ENCODE assay signal across 9 cellular contexts in genomic region chr7:150403376-150404171, GRCh38. TPM values are rescaled to one million over a fixed set of nuclear protein-coding genes. Genes with fewer than 3 reads are reported as not detected.
DNase-seq lines count a peak whose midpoint lies in the region; ATAC-seq, FAIRE-seq and TF ChIP-seq lines count a peak whose summit lies in the region.
"Had no signal": no experiment of that assay in that cellular context is flagged by ENCODE, and none has a peak within 500 bp of the region (broad histone marks: within the 10 kb centered on the region; RNA-seq: fewer than 3 reads in every experiment).

No MANE protein-coding gene starts in this region.

- intact Hi-C loops in activated CD4-positive, alpha-beta T cell treated with anti-CD3 and anti-CD28 coated beads, Interleukin-2, amount 10 ng/mL, durations not matched to agents 24 days and 14 days (cut with micrococcal nuclease) = no loop called here
- intact Hi-C loops in HepG2 (cut with micrococcal nuclease; ENCODE audit: unreplicated experiment) = loop anchor here (2.0 kb wide), 1 partner anchor 15 kb away; no protein-coding TSS in a partner anchor
- intact Hi-C loops in stomach (cut with DNase I; ENCODE audit: low total_unique reads) = no loop called here

- H2AFZ ChIP-seq in HepG2 (ENCODE audit: low read length) = no peak overlapping the region

- H3K9me3 ChIP-seq in HepG2 (ENCODE audit: low read length) = no peaks in the 10 kb centered on the region
- H3K9me3 ChIP-seq in stomach = no peaks in the 10 kb centered on the region

- TF ChIP-seq EP300 in HepG2 (IDR thresholded peaks at IDR 0.05; ENCODE audit: low read depth in 2 of 2, low read length in 2 of 2) (no peak), HepG2 (CRISPR knock-in tag; IDR thresholded peaks at IDR 0.05; ENCODE audit: borderline replicate concordance) (no peak), stomach (IDR thresholded peaks at IDR 0.05) (no peak)

- in situ Hi-C loops in HepG2 (cut with HindIII; ENCODE audit: extremely low pct_ligation_motif_present, low pct_unique_long_range_greater_than_20kb) = loop anchor here (5.0 kb wide), 1 partner anchor 61 kb away; the partner anchor contains the start of gene RARRES2

- no peaks in the 10 kb centered on the region for H3K27me3 Mint-ChIP-seq in activated CD4-positive, alpha-beta T cell treated with anti-CD3 and anti-CD28 coated beads, Interleukin-2, amount 10 ng/mL, durations not matched to agents 24 days and 14 days
- no peaks in the 10 kb centered on the region for H3K27me3 Mint-ChIP-seq in activated T-helper 17 cell treated with anti-CD3 and anti-CD28 coated beads, Interleukin-2, amount 50 U/mL, for 72 hours

- no peak for FAIRE-seq in HepG2 (lab: Jason Lieb, UNC)

- BruUV-seq in HepG2 (replicated peaks; lab: Mats Ljungman, UMichigan) = no TSS peak

- H3K4me3 ChIP-seq in HepG2 (replicated peaks in 1 of 3; ENCODE audit: insufficient read depth in 1 of 3, low read depth in 2 of 3, low read length in 3 of 3) (peak overlapping the region in 2 of 3 experiments; percentile 75 to 79; a peak in 2 of 6 replicates), stomach (peak overlapping the region in 1 of 4 donors; percentile 78)

- H3K27ac ChIP-seq in HepG2 (ENCODE audit: extremely low read length, insufficient read depth, low read length) (no peak overlapping the region), stomach (peak overlapping the region; percentile 19 to 99 (median 93))

- no peaks in the 10 kb centered on the region for H3K9me3 Mint-ChIP-seq in activated CD4-positive, alpha-beta T cell treated with anti-CD3 and anti-CD28 coated beads, Interleukin-2, amount 10 ng/mL, durations not matched to agents 24 days and 14 days
- no peaks in the 10 kb centered on the region for H3K9me3 Mint-ChIP-seq in activated T-helper 17 cell treated with anti-CD3 and anti-CD28 coated beads, Interleukin-2, amount 50 U/mL, for 72 hours

- POLR2A ChIA-PET in HepG2 (lab: Yijun Ruan, JAX) = interaction anchor here (0.8 to 8.8 kb wide), 13 partner anchors 11 to 81 kb away, joined by 3 to 181 read pairs (median 5); partner anchors contain the start of genes ACTR3C, LRRC61 and REPIN1

- TF ChIP-seq CTCF in HepG2 (CRISPR knock-in tag; IDR thresholded peaks at IDR 0.05) = no peak
- TF ChIP-seq CTCF in stomach (IDR thresholded peaks at IDR 0.05) = no peak

- H3K79me2 ChIP-seq in HepG2 (ENCODE audit: insufficient read depth, low read length) = no peaks in the 10 kb centered on the region

- TF ChIP-seq POLR2A in HepG2 (IDR thresholded peaks at IDR 0.05; ENCODE audit: insufficient read depth in 1 of 2, low read depth in 2 of 2, low read length in 2 of 2) (no peak; a peak in 1 of 4 replicates), stomach (IDR thresholded peaks at IDR 0.05) (no peak)

- peaks cover 6% of the 10 kb centered on the region for H3K36me3 Mint-ChIP-seq in activated CD4-positive, alpha-beta T cell treated with anti-CD3 and anti-CD28 coated beads, Interleukin-2, amount 10 ng/mL, durations not matched to agents 24 days and 14 days (ENCODE audit: low read depth)
- peaks cover 5% of the 10 kb centered on the region for H3K36me3 Mint-ChIP-seq in activated T-helper 17 cell treated with anti-CD3 and anti-CD28 coated beads, Interleukin-2, amount 50 U/mL, for 72 hours (ENCODE audit: low read depth)

- H3K4me1 ChIP-seq in HepG2 (ENCODE audit: insufficient read depth, low read length) = peaks cover 70% of the 10 kb centered on the region
- H3K4me1 ChIP-seq in stomach = peaks cover 42 to 66% (median 52%) of the 10 kb centered on the region in 4 donors

- H3K9ac ChIP-seq in HepG2 (ENCODE audit: insufficient read depth, low read depth, low read length) = peak overlapping the region; percentile 83

- WGBS in HepG2 (ENCODE audit: low lambda C conversion rate) = 83% methylated on average over 13 of the region's 13 CpGs
- 83 to 90% (median 85%) methylated on average over 10 to 13 of the region's 13 CpGs for WGBS in stomach, 5 donors

- CTCF ChIA-PET in HepG2 (lab: Yijun Ruan, JAX; ENCODE audit: low intra/inter-chr PET ratio, low total read pairs) = no interaction called here

- peaks cover 31% of the 10 kb centered on the region for H3K4me1 Mint-ChIP-seq in activated CD4-positive, alpha-beta T cell treated with anti-CD3 and anti-CD28 coated beads, Interleukin-2, amount 10 ng/mL, durations not matched to agents 24 days and 14 days
- peaks cover 26% of the 10 kb centered on the region for H3K4me1 Mint-ChIP-seq in activated T-helper 17 cell treated with anti-CD3 and anti-CD28 coated beads, Interleukin-2, amount 50 U/mL, for 72 hours

- no peak for TF ChIP-seq RAD21 in HepG2 (CRISPR knock-in tag; IDR thresholded peaks at IDR 0.05)

- no peak for ATAC-seq in activated T-helper 17 cell treated with anti-CD3 and anti-CD28 coated beads, Interleukin-2, amount 50 U/mL, for 72 hours (replicated peaks)
- no peak for ATAC-seq in HepG2
- no peak for ATAC-seq in HG02759 (IDR thresholded peaks at IDR 0.05; ENCODE audit: unreplicated experiment)
- no peak for ATAC-seq in GM21576 (IDR thresholded peaks at IDR 0.05; ENCODE audit: unreplicated experiment)

- H3K4me2 ChIP-seq in HepG2 (ENCODE audit: low read depth, low read length) = peak overlapping the region; percentile 94

- H3K36me3 ChIP-seq in HepG2 (replicated peaks in 1 of 2; ENCODE audit: control insufficient read depth in 1 of 2, insufficient read depth in 2 of 2, low read length in 2 of 2) = peaks cover 0 to 1% of the 10 kb centered on the region in 2 experiments; a peak in 1 of 5 replicates
- peaks cover 0 to 18% (median 14%) of the 10 kb centered on the region in 4 donors for H3K36me3 ChIP-seq in stomach

- H4K20me1 ChIP-seq in HepG2 (ENCODE audit: insufficient read depth, low read length) = no peaks in the 10 kb centered on the region

- peak overlapping the region; percentile 87 for H3K4me3 Mint-ChIP-seq in activated CD4-positive, alpha-beta T cell treated with anti-CD3 and anti-CD28 coated beads, Interleukin-2, amount 10 ng/mL, durations not matched to agents 24 days and 14 days
- peak overlapping the region; percentile 97 for H3K4me3 Mint-ChIP-seq in activated T-helper 17 cell treated with anti-CD3 and anti-CD28 coated beads, Interleukin-2, amount 50 U/mL, for 72 hours

- DNase-seq in activated CD4-positive, alpha-beta T cell treated with anti-CD3 and anti-CD28 coated beads, Interleukin-2, amount 10 ng/mL, durations not matched to agents 24 days and 14 days = no peak
- DNase-seq in activated CD4-positive, alpha-beta T cell treated with anti-CD3 and anti-CD28 coated beads, Interleukin-2, amount 50 U/mL, for 4 hours = no peak
- DNase-seq in HepG2 (ENCODE audit: low spot score) (no peak), stomach (no peak), NAMALWA (ENCODE audit: low spot score) (no peak)
- DNase-seq: NCI-H1048 had no signal

- H3K27me3 ChIP-seq in HepG2 (ENCODE audit: control insufficient read depth in 1 of 2, insufficient read depth in 2 of 2, low read length in 2 of 2) (no peaks in the 10 kb centered on the region), stomach (no peaks in the 10 kb centered on the region)

- peak overlapping the region; percentile 82 for H3K27ac Mint-ChIP-seq in activated CD4-positive, alpha-beta T cell treated with anti-CD3 and anti-CD28 coated beads, Interleukin-2, amount 10 ng/mL, durations not matched to agents 24 days and 14 days
- H3K27ac Mint-ChIP-seq in activated T-helper 17 cell treated with anti-CD3 and anti-CD28 coated beads, Interleukin-2, amount 50 U/mL, for 72 hours = peak overlapping the region; percentile 91

RNA-seq across cellular contexts. Expression of gene ZNF775, which starts 24.4 kb away (rescaled TPM):
- 4.2 and 5.5 TPM in 2 replicates for total RNA-seq in activated CD4-positive, alpha-beta T cell treated with anti-CD3 and anti-CD28 coated beads, Interleukin-2, amount 10 ng/mL, durations not matched to agents 24 days and 14 days
- 1 to 10 TPM; 2.5 to 3.2 TPM for total RNA-seq in activated T-helper 17 cell treated with anti-CD3 and anti-CD28 coated beads, Interleukin-2, amount 50 U/mL, for 72 hours
- 3.1 and 4.5 TPM in 2 replicates for total RNA-seq in HepG2 (2016; rRNA removed; fragmentation: Illumina TruSeq; extraction: Trizol)
- total RNA-seq in HepG2 (2016; cell fraction: cytosol; rRNA removed; fragmentation: Illumina TruSeq; extraction: Trizol; ENCODE audit: low read depth) = 0.71 TPM in 2 replicates
- 3.6 and 3.8 TPM in 2 replicates for total RNA-seq in HepG2 (2016; cell fraction: insoluble cytoplasmic fraction; rRNA removed; fragmentation: Illumina TruSeq; extraction: Trizol)
- total RNA-seq in HepG2 (2016; cell fraction: membrane; rRNA removed; fragmentation: Illumina TruSeq; extraction: Trizol) = 1.9 and 2.5 TPM in 2 replicates
- total RNA-seq in HepG2 (2016; cell fraction: nucleus; rRNA removed; fragmentation: Illumina TruSeq; extraction: Trizol) = 1.8 and 3.2 TPM in 2 replicates
- 3.2 and 3.8 TPM in 2 replicates for polyA plus RNA-seq in HepG2 (2011; rRNA removed)
- polyA plus RNA-seq in HepG2 (2011; cell fraction: cytosol; rRNA removed) = 2.6 and 4.5 TPM in 2 replicates
- polyA plus RNA-seq in HepG2 (2011; cell fraction: nucleus; rRNA removed) = 5.8 and 5.9 TPM in 2 replicates
- 2.1 and 3.1 TPM in 2 replicates for polyA plus RNA-seq in HepG2 (2012)
- 0.67 and 0.68 TPM in 2 replicates for polyA plus RNA-seq in HepG2 (2016; cell fraction: cytosol; fragmentation: Illumina TruSeq; extraction: Trizol; ENCODE audit: low read depth)
- polyA plus RNA-seq in HepG2 (2016; cell fraction: insoluble cytoplasmic fraction; fragmentation: Illumina TruSeq; extraction: Trizol; ENCODE audit: low read depth) = 3.7 and 4.2 TPM in 2 replicates
- polyA plus RNA-seq in HepG2 (2016; cell fraction: membrane; fragmentation: Illumina TruSeq; extraction: Trizol; ENCODE audit: low read depth) = 1.2 and 1.8 TPM in 2 replicates
- 5.2 and 9.1 TPM in 2 replicates for polyA plus RNA-seq in HepG2 (2016; cell fraction: nucleus; fragmentation: Illumina TruSeq; extraction: Trizol; ENCODE audit: insufficient read depth, low read depth)
- 0.37 and 3.7 TPM in 2 replicates for polyA minus RNA-seq in HepG2 (2011; rRNA and poly(A)+ RNA removed; ENCODE audit: low replicate concordance)
- polyA minus RNA-seq in HepG2 (2011; cell fraction: cytosol; rRNA and poly(A)+ RNA removed) = 2.5 and 3.9 TPM in 2 replicates
- 1.8 and 2.4 TPM in 2 replicates for polyA minus RNA-seq in HepG2 (2011; cell fraction: nucleus; rRNA and poly(A)+ RNA removed)
- 10 to 100 TPM in 2 of 5 donors, 1 to 10 TPM in 1, not detected in 2; 2.0 to 17.0 (median 14.8) TPM for total RNA-seq in stomach
- polyA plus RNA-seq in stomach = 1 to 10 TPM; 1.8 to 2.6 (median 2.4) TPM

RNA-seq across cellular contexts. Expression of gene REPIN1, which starts 35.0 kb away (rescaled TPM):
- total RNA-seq in activated CD4-positive, alpha-beta T cell treated with anti-CD3 and anti-CD28 coated beads, Interleukin-2, amount 10 ng/mL, durations not matched to agents 24 days and 14 days = 73.6 and 79.7 TPM in 2 replicates
- total RNA-seq in activated T-helper 17 cell treated with anti-CD3 and anti-CD28 coated beads, Interleukin-2, amount 50 U/mL, for 72 hours = 10 to 100 TPM; 68.1 to 79.6 TPM
- total RNA-seq in HepG2 (2016; rRNA removed; fragmentation: Illumina TruSeq; extraction: Trizol) (86.4 and 108 TPM in 2 replicates), stomach (100 to 1,000 TPM in 3 of 5 donors, 10 to 100 TPM in 2; 44.2 to 298 (median 104) TPM)
- 34.3 and 36.1 TPM in 2 replicates for total RNA-seq in HepG2 (2016; cell fraction: cytosol; rRNA removed; fragmentation: Illumina TruSeq; extraction: Trizol; ENCODE audit: low read depth)
- 77.5 and 106 TPM in 2 replicates for total RNA-seq in HepG2 (2016; cell fraction: insoluble cytoplasmic fraction; rRNA removed; fragmentation: Illumina TruSeq; extraction: Trizol)
- total RNA-seq in HepG2 (2016; cell fraction: membrane; rRNA removed; fragmentation: Illumina TruSeq; extraction: Trizol) = 112 and 119 TPM in 2 replicates
- 81.1 and 91.5 TPM in 2 replicates for total RNA-seq in HepG2 (2016; cell fraction: nucleus; rRNA removed; fragmentation: Illumina TruSeq; extraction: Trizol)
- polyA plus RNA-seq in HepG2 (2011; rRNA removed) (69.9 and 87.9 TPM in 2 replicates), stomach (10 to 100 TPM; 35.9 to 41.5 (median 36.4) TPM)
- polyA plus RNA-seq in HepG2 (2011; cell fraction: cytosol; rRNA removed) = 58.9 and 82.1 TPM in 2 replicates
- polyA plus RNA-seq in HepG2 (2011; cell fraction: nucleus; rRNA removed) = 189 and 195 TPM in 2 replicates
- polyA plus RNA-seq in HepG2 (2012) = 52.5 and 64.7 TPM in 2 replicates
- polyA plus RNA-seq in HepG2 (2016; cell fraction: cytosol; fragmentation: Illumina TruSeq; extraction: Trizol; ENCODE audit: low read depth) = 22.0 and 24.7 TPM in 2 replicates
- 82.2 and 105 TPM in 2 replicates for polyA plus RNA-seq in HepG2 (2016; cell fraction: insoluble cytoplasmic fraction; fragmentation: Illumina TruSeq; extraction: Trizol; ENCODE audit: low read depth)
- polyA plus RNA-seq in HepG2 (2016; cell fraction: membrane; fragmentation: Illumina TruSeq; extraction: Trizol; ENCODE audit: low read depth) = 77.8 and 77.9 TPM in 2 replicates
- 138 and 155 TPM in 2 replicates for polyA plus RNA-seq in HepG2 (2016; cell fraction: nucleus; fragmentation: Illumina TruSeq; extraction: Trizol; ENCODE audit: insufficient read depth, low read depth)
- 81.7 and 98.0 TPM in 2 replicates for polyA minus RNA-seq in HepG2 (2011; rRNA and poly(A)+ RNA removed; ENCODE audit: low replicate concordance)
- polyA minus RNA-seq in HepG2 (2011; cell fraction: cytosol; rRNA and poly(A)+ RNA removed) = 35.3 and 35.6 TPM in 2 replicates
- polyA minus RNA-seq in HepG2 (2011; cell fraction: nucleus; rRNA and poly(A)+ RNA removed) = 50.5 and 54.6 TPM in 2 replicates

RNA-seq across cellular contexts. Expression of gene GIMAP8, which starts 46.9 kb away (rescaled TPM):
- total RNA-seq in activated CD4-positive, alpha-beta T cell treated with anti-CD3 and anti-CD28 coated beads, Interleukin-2, amount 10 ng/mL, durations not matched to agents 24 days and 14 days = 7.9 and 8.5 TPM in 2 replicates
- total RNA-seq in activated T-helper 17 cell treated with anti-CD3 and anti-CD28 coated beads, Interleukin-2, amount 50 U/mL, for 72 hours = 10 to 100 TPM; 10.3 to 16.4 TPM
- total RNA-seq in HepG2 (2016; rRNA removed; fragmentation: Illumina TruSeq; extraction: Trizol) (not detected in 2 replicates), stomach (1 to 10 TPM in 2 of 5 donors, under 1 TPM in 3; under 0.01 to 8.3 (median 0.29) TPM)
- not detected in 2 replicates for total RNA-seq in HepG2 (2016; cell fraction: cytosol; rRNA removed; fragmentation: Illumina TruSeq; extraction: Trizol; ENCODE audit: low read depth)
- total RNA-seq in HepG2 (2016; cell fraction: insoluble cytoplasmic fraction; rRNA removed; fragmentation: Illumina TruSeq; extraction: Trizol) = not detected in 2 replicates
- not detected in 2 replicates for total RNA-seq in HepG2 (2016; cell fraction: membrane; rRNA removed; fragmentation: Illumina TruSeq; extraction: Trizol)
- total RNA-seq in HepG2 (2016; cell fraction: nucleus; rRNA removed; fragmentation: Illumina TruSeq; extraction: Trizol) = not detected in 2 replicates
- polyA plus RNA-seq in HepG2 (2011; rRNA removed) (not detected in 2 replicates), stomach (1 to 10 TPM; 2.8 to 3.2 (median 2.9) TPM)
- not detected in 2 replicates for polyA plus RNA-seq in HepG2 (2011; cell fraction: cytosol; rRNA removed)
- polyA plus RNA-seq in HepG2 (2011; cell fraction: nucleus; rRNA removed) = not detected in 2 replicates
- polyA plus RNA-seq in HepG2 (2012) = not detected in 2 replicates
- polyA plus RNA-seq in HepG2 (2016; cell fraction: cytosol; fragmentation: Illumina TruSeq; extraction: Trizol; ENCODE audit: low read depth) = not detected in 2 replicates
- polyA plus RNA-seq in HepG2 (2016; cell fraction: insoluble cytoplasmic fraction; fragmentation: Illumina TruSeq; extraction: Trizol; ENCODE audit: low read depth) = not detected in 2 replicates
- polyA plus RNA-seq in HepG2 (2016; cell fraction: membrane; fragmentation: Illumina TruSeq; extraction: Trizol; ENCODE audit: low read depth) = not detected in 2 replicates
- not detected in 2 replicates for polyA plus RNA-seq in HepG2 (2016; cell fraction: nucleus; fragmentation: Illumina TruSeq; extraction: Trizol; ENCODE audit: insufficient read depth, low read depth)
- not detected in 2 replicates for polyA minus RNA-seq in HepG2 (2011; rRNA and poly(A)+ RNA removed; ENCODE audit: low replicate concordance)
- polyA minus RNA-seq in HepG2 (2011; cell fraction: cytosol; rRNA and poly(A)+ RNA removed) = not detected in 2 replicates
- not detected in 2 replicates for polyA minus RNA-seq in HepG2 (2011; cell fraction: nucleus; rRNA and poly(A)+ RNA removed)
